9 cellular contexts compared by ENCODE assay signal in genomic region chr10:80356563-80356999, GRCh38. TPM values are rescaled to one million over a fixed set of nuclear protein-coding genes. Genes with fewer than 3 reads are reported as not detected.
DNase-seq lines count a peak whose midpoint lies in the region; ATAC-seq and TF ChIP-seq lines count a peak whose summit lies in the region.
"Had no signal": no experiment of that assay in that cellular context is flagged by ENCODE, and none has a peak within 500 bp of the region (broad histone marks: within the 10 kb centered on the region; RNA-seq: fewer than 3 reads in every experiment).

TSS of gene DYDC1 (minus strand) at chr10:80356755. CDS start at chr10:80352601, 4,154 bp downstream.
TSS of gene DYDC2 (plus strand) at chr10:80356781. CDS start at chr10:80362444, 5,663 bp downstream.

- POLR2A ChIA-PET in HEK293T (lab: Yijun Ruan, JAX): no interaction called here

- H3K27me3 Mint-ChIP-seq in brain: peaks cover 2% of the 10 kb centered on the region

- H3K4me1 Mint-ChIP-seq in brain: peaks cover 34% of the 10 kb centered on the region

- CTCF ChIA-PET in HEK293T (lab: Yijun Ruan, JAX): no interaction called here

- intact Hi-C loops in left colon (cut with DNase I, micrococcal nuclease): no loop called here

- ATAC-seq in HG03103 (IDR thresholded peaks at IDR 0.05; ENCODE audit: low read depth, unreplicated experiment) (peak; percentile 91), left colon (peak; percentile 89)

- H3K36me3 Mint-ChIP-seq in brain: no peaks in the 10 kb centered on the region

- peaks cover 0 to 2% (median 0%) of the 10 kb centered on the region in 5 experiments for H3K9me3 Mint-ChIP-seq in brain

- no peak within 1 kb of the TSS for H3K4me3 ChIP-seq in GM12865 (ENCODE audit: low read depth, low read length)

- peak within 1 kb of the TSS; percentile 85 to 95 (median 87) for H3K4me3 Mint-ChIP-seq in brain

- H3K27ac Mint-ChIP-seq in brain: peak within 1 kb of the TSS; percentile 13 to 97 (median 91)

- DNase-seq in GM12865 (ENCODE audit: low read depth): peak; percentile 35
- DNase-seq in NOMO-1 treated with DMSO at 0.1 percent for 48 hours (lab: John Stamatoyannopoulos, UW; ENCODE audit: unreplicated experiment): peak; percentile 61
- peak; percentile 35 to 63 for DNase-seq in left colon
- peak; percentile 35 to 62 for DNase-seq in stimulated activated CD4-positive, alpha-beta T cell treated with anti-CD3 and anti-CD28 coated beads, Interleukin-2, amount 100 ng/mL, for 48 hours
- DNase-seq in SW480 (ENCODE audit: low spot score): no peak
- DNase-seq in HEK293T (ENCODE audit: extremely low spot score): no peak

- TF ChIP-seq CTCF in GM12865 (IDR thresholded peaks at IDR 0.05; ENCODE audit: insufficient read depth, low read depth, low read length, missing control alignments): no peak
- TF ChIP-seq CTCF in brain (conservative IDR thresholded peaks at IDR 0.05): no peak

TF ChIP-seq in HEK293T, 16 proteins besides CTCF, POLR2A, EP300 and RAD21:
- TF ChIP-seq CTBP1 (IDR thresholded peaks at IDR 0.05; ENCODE audit: borderline replicate concordance) (no peak), ELF4 (IDR thresholded peaks at IDR 0.05) (no peak), LEF1 (IDR thresholded peaks at IDR 0.05; ENCODE audit: borderline replicate concordance) (no peak)

RNA-seq across cellular contexts. Expression of gene DYDC1, which starts in this region (rescaled TPM):
- not detected for polyA plus RNA-seq in brain (ENCODE audit: insufficient read depth, low read depth, low replicate concordance)
- not detected for total RNA-seq in left colon
- total RNA-seq: NCI-H460 had no signal

RNA-seq across cellular contexts. Expression of gene DYDC2, which starts in this region (rescaled TPM):
- polyA plus RNA-seq in brain (ENCODE audit: insufficient read depth, low read depth, low replicate concordance): 1.2 TPM
- total RNA-seq in left colon: not detected
- total RNA-seq: NCI-H460 had no signal

Comparison
In these comparisons a context has a peak if more than half of its experiments do, and no peak if none do; other contexts are left out.
1. Peak in DNase-seq and ATAC-seq in left colon; RNA of the genes that start here not detected or under 1 TPM.
2. DNase-seq: peak in GM12865 (single experiment), NOMO-1 treated with DMSO at 0.1 percent for 48 hours (single experiment) and stimulated activated CD4-positive, alpha-beta T cell treated with anti-CD3 and anti-CD28 coated beads, Interleukin-2, amount 100 ng/mL, for 48 hours (2 of 2); none in SW480 (single experiment) and HEK293T (single experiment).